1 cellular context compared by ENCODE assay signal in genomic region chr2:160467086-160467485, GRCh38.
TF ChIP-seq lines count a peak whose summit lies in the region.

No MANE protein-coding gene starts in this region.

TF ChIP-seq in GM23338, 12 proteins besides CTCF, POLR2A, EP300 and RAD21 (continued from another document):
- TF ChIP-seq ZNF462 (CRISPR knock-in tag; IDR thresholded peaks at IDR 0.05) (no peak), ZNF114 (CRISPR knock-in tag; IDR thresholded peaks at IDR 0.05) (no peak), EZH2phosphoT487 (IDR thresholded peaks at IDR 0.05; ENCODE audit: unreplicated experiment) (no peak)
